In genomic region chr4:1718095-1718850, GRCh38 we compare ENCODE assay signal across 1 cellular context.
TF ChIP-seq lines count a peak whose summit lies in the region.

No MANE protein-coding gene starts in this region.

TF ChIP-seq in GM23338, 12 proteins besides CTCF, POLR2A, EP300 and RAD21 (continued from another document):
- no peak for TF ChIP-seq ZNF462 (CRISPR knock-in tag; IDR thresholded peaks at IDR 0.05)
- no peak for TF ChIP-seq STAT1 (IDR thresholded peaks at IDR 0.05; ENCODE audit: unreplicated experiment)
- TF ChIP-seq NANOG (IDR thresholded peaks at IDR 0.05; ENCODE audit: borderline replicate concordance) = no peak
- TF ChIP-seq CREB1 (CRISPR knock-in tag; IDR thresholded peaks at IDR 0.05; ENCODE audit: low read depth) = no peak
- TF ChIP-seq JUNB (IDR thresholded peaks at IDR 0.05; ENCODE audit: unreplicated experiment) = no peak
- no peak for TF ChIP-seq EZH2phosphoT487 (IDR thresholded peaks at IDR 0.05; ENCODE audit: unreplicated experiment)
- no peak for TF ChIP-seq EZH2 (IDR thresholded peaks at IDR 0.05; ENCODE audit: low read depth, unreplicated experiment)
- TF ChIP-seq, protein P1, sequence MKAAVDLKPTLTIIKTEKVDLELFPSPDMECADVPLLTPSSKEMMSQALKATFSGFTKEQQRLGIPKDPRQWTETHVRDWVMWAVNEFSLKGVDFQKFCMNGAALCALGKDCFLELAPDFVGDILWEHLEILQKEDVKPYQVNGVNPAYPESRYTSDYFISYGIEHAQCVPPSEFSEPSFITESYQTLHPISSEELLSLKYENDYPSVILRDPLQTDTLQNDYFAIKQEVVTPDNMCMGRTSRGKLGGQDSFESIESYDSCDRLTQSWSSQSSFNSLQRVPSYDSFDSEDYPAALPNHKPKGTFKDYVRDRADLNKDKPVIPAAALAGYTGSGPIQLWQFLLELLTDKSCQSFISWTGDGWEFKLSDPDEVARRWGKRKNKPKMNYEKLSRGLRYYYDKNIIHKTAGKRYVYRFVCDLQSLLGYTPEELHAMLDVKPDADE (IDR thresholded peaks at IDR 0.05) = no peak
